ENCODE assay signal across 1 cellular context in the genomic region with DNA sequence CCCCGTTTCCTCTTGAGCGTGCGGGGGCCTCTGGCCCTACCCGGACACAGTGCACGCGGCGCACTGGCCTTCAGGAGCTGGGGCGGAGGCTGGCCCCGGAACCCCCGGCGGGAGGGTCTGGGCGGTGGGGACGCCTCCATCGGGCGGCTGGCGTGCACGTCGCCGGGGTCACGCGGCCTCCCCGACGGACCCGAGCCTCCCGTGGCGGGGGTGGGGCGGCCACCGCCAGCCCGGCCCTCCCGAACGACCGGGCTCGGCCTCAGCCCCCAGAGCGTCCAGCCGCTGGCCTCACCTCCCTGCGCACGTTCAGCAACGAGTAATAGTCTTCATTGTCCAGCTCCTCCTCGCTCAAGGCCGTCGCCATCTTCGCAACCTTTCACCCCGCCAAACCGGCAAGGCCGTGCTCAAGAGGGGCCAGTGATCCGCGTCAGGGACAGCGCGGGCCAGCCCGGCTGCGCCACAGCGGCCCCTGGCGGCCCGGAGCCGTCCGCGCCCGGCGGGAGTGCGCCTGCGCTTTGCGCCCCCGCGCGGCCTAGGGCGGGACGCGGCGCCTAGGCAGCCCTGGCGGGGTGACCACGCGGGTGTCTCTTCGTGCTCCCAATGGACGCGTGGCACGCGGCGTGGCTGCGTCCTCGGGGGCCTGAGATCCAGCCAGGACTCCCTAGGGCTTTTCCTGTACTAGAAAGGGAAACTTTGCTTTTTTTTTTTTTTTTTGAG.
A peak's percentile ranks its signal among the peaks of the same experiment; 100 is the strongest.
TF ChIP-seq lines count a peak whose summit lies in the region.

Gene DNAJC11, minus strand, starts transcription at position 380 of the 717 bp plus-strand sequence. Its CDS starts 16 bp downstream, at position 364.

TF ChIP-seq in K562, 482 proteins besides CTCF, POLR2A, EP300 and RAD21 (continued from another document and continues in another):
- TF ChIP-seq, protein P1, sequence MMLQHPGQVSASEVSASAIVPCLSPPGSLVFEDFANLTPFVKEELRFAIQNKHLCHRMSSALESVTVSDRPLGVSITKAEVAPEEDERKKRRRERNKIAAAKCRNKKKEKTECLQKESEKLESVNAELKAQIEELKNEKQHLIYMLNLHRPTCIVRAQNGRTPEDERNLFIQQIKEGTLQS (IDR thresholded peaks at IDR 0.05), result no peak
- TF ChIP-seq, protein P1 (CRISPR knock-in tag; conservative IDR thresholded peaks at IDR 0.05), result peak; percentile 98
- TF ChIP-seq ZEB2 (IDR thresholded peaks at IDR 0.05) (no peak), SRSF1 (IDR thresholded peaks at IDR 0.05; ENCODE audit: low read depth, low read length) (no peak), HLTF (IDR thresholded peaks at IDR 0.05) (no peak), SIRT6 (IDR thresholded peaks at IDR 0.05; ENCODE audit: low read depth, low read length) (no peak), GTF2F1 (IDR thresholded peaks at IDR 0.05; ENCODE audit: low read depth, low read length) (peak; percentile 91), MCM3 (IDR thresholded peaks at IDR 0.05) (no peak), STAT6 (CRISPR knock-in tag; IDR thresholded peaks at IDR 0.05) (peak; percentile 85; the same call in 1 of the 2 replicates), ZNF347 (CRISPR knock-in tag; IDR thresholded peaks at IDR 0.05; ENCODE audit: low read depth) (no peak), FIP1L1 (IDR thresholded peaks at IDR 0.05; ENCODE audit: low read depth, low read length, poor library complexity, severe bottlenecking) (peak; percentile 90), BRF2 (IDR thresholded peaks at IDR 0.05; ENCODE audit: borderline replicate concordance, insufficient read depth, insufficient read length) (no peak), MYC (IDR thresholded peaks at IDR 0.05; ENCODE audit: low read depth, low read length) (peak; percentile 95), MYC (CRISPR knock-in tag; IDR thresholded peaks at IDR 0.05; ENCODE audit: borderline replicate concordance, low read depth) (no peak), NELFE (IDR thresholded peaks at IDR 0.05; ENCODE audit: insufficient read depth, insufficient read length) (no peak), ZFP1 (CRISPR knock-in tag; IDR thresholded peaks at IDR 0.05) (no peak), SAP30 (IDR thresholded peaks at IDR 0.05; ENCODE audit: borderline replicate concordance, insufficient read depth, low read depth, low read length, poor library complexity, severe bottlenecking) (peak; percentile 93), NR3C1 (CRISPR knock-in tag; IDR thresholded peaks at IDR 0.05) (peak; percentile 99), KDM4B (IDR thresholded peaks at IDR 0.05; ENCODE audit: borderline replicate concordance in 2 of 2, low read depth in 1 of 2) (no peak), E2F8 (IDR thresholded peaks at IDR 0.05; ENCODE audit: low read depth, partially characterized antibody) (no peak), MTA2 (IDR thresholded peaks at IDR 0.05; ENCODE audit: low read depth) (peak; percentile 54; the same call in 1 of the 2 replicates), MIER1 (IDR thresholded peaks at IDR 0.05; ENCODE audit: low read depth) (no peak), BDP1 (IDR thresholded peaks at IDR 0.05; ENCODE audit: insufficient read depth, insufficient read length) (no peak), TAF9B (IDR thresholded peaks at IDR 0.05; ENCODE audit: partially characterized antibody) (peak; percentile 84), TEAD4 (IDR thresholded peaks at IDR 0.05; ENCODE audit: low read length) (peak; percentile 61; the same call in 1 of the 2 replicates), TEAD4 (CRISPR knock-in tag; IDR thresholded peaks at IDR 0.05; ENCODE audit: borderline replicate concordance) (peak; percentile 97), THRAP3 (IDR thresholded peaks at IDR 0.05; ENCODE audit: borderline replicate concordance) (no peak), CCAR2 (IDR thresholded peaks at IDR 0.05; ENCODE audit: low read depth, low read length) (no peak), ARID2 (IDR thresholded peaks at IDR 0.05) (no peak), ZNF175 (CRISPR knock-in tag; IDR thresholded peaks at IDR 0.05; ENCODE audit: low read depth) (peak; percentile 74; the same call in 1 of the 2 replicates), ELF2 (CRISPR knock-in tag; IDR thresholded peaks at IDR 0.05) (no peak; the same call in 1 of the 2 replicates), RCOR1 (IDR thresholded peaks at IDR 0.05; ENCODE audit: borderline replicate concordance in 1 of 2, low read depth in 2 of 2, low read length in 2 of 2) (peak; percentile 26 to 80; a peak in 2 of 4 replicates), NR2C1 (IDR thresholded peaks at IDR 0.05) (peak; percentile 98), NR2C1 (tag; IDR thresholded peaks at IDR 0.05) (peak; percentile 100), BRCA1 (IDR thresholded peaks at IDR 0.05) (no peak), BRCA1 (CRISPR knock-in tag; IDR thresholded peaks at IDR 0.05) (peak; percentile 99; the same call in 1 of the 2 replicates), KLF1 (tag; IDR thresholded peaks at IDR 0.05) (peak; percentile 93), CHD4 (IDR thresholded peaks at IDR 0.05; ENCODE audit: insufficient read depth, insufficient replicate concordance, low read depth, low read length, poor library complexity, severe bottlenecking) (no peak), POLR2AphosphoS2 (IDR thresholded peaks at IDR 0.05; ENCODE audit: low read length) (0 out of 2 replicates have a peak, but pooled peaks have one; percentile 53), NFIC (IDR thresholded peaks at IDR 0.05) (peak; percentile 73), SOX6 (IDR thresholded peaks at IDR 0.05) (peak; percentile 82), NKRF (IDR thresholded peaks at IDR 0.05; ENCODE audit: borderline replicate concordance) (peak; percentile 81; the same call in 1 of the 2 replicates), SP2 (IDR thresholded peaks at IDR 0.05; ENCODE audit: extremely low read depth, low read depth, low read length, poor library complexity, severe bottlenecking) (peak; percentile 73), JUND (IDR thresholded peaks at IDR 0.05; ENCODE audit: borderline replicate concordance, low read depth, low read length) (peak; percentile 76), JUND (tag; IDR thresholded peaks at IDR 0.05; ENCODE audit: borderline replicate concordance, low read depth, low read length) (no peak; the same call in 2 of the 3 replicates), ZNF431 (CRISPR knock-in tag; IDR thresholded peaks at IDR 0.05) (peak; percentile 92), HDAC2 (IDR thresholded peaks at IDR 0.05) (peak; percentile 15; the same call in 1 of the 2 replicates), NFE2L1 (tag; IDR thresholded peaks at IDR 0.05; ENCODE audit: borderline replicate concordance, low read depth) (no peak), ARNT (IDR thresholded peaks at IDR 0.05) (no peak), CBX2 (IDR thresholded peaks at IDR 0.05; ENCODE audit: insufficient read depth, low read length, poor library complexity, severe bottlenecking) (no peak), HMGXB4 (CRISPR knock-in tag; IDR thresholded peaks at IDR 0.05) (peak; percentile 100)
- TF ChIP-seq, protein P2, sequence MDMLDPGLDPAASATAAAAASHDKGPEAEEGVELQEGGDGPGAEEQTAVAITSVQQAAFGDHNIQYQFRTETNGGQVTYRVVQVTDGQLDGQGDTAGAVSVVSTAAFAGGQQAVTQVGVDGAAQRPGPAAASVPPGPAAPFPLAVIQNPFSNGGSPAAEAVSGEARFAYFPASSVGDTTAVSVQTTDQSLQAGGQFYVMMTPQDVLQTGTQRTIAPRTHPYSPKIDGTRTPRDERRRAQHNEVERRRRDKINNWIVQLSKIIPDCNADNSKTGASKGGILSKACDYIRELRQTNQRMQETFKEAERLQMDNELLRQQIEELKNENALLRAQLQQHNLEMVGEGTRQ (CRISPR knock-in tag; IDR thresholded peaks at IDR 0.05), result peak; percentile 47; the same call in 1 of the 2 replicates
- TF ChIP-seq, protein P3, sequence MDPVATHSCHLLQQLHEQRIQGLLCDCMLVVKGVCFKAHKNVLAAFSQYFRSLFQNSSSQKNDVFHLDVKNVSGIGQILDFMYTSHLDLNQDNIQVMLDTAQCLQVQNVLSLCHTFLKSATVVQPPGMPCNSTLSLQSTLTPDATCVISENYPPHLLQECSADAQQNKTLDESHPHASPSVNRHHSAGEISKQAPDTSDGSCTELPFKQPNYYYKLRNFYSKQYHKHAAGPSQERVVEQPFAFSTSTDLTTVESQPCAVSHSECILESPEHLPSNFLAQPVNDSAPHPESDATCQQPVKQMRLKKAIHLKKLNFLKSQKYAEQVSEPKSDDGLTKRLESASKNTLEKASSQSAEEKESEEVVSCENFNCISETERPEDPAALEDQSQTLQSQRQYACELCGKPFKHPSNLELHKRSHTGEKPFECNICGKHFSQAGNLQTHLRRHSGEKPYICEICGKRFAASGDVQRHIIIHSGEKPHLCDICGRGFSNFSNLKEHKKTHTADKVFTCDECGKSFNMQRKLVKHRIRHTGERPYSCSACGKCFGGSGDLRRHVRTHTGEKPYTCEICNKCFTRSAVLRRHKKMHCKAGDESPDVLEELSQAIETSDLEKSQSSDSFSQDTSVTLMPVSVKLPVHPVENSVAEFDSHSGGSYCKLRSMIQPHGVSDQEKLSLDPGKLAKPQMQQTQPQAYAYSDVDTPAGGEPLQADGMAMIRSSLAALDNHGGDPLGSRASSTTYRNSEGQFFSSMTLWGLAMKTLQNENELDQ (CRISPR knock-in tag; IDR thresholded peaks at IDR 0.05; ENCODE audit: borderline replicate concordance), result peak; percentile 99
